In the genomic region with DNA sequence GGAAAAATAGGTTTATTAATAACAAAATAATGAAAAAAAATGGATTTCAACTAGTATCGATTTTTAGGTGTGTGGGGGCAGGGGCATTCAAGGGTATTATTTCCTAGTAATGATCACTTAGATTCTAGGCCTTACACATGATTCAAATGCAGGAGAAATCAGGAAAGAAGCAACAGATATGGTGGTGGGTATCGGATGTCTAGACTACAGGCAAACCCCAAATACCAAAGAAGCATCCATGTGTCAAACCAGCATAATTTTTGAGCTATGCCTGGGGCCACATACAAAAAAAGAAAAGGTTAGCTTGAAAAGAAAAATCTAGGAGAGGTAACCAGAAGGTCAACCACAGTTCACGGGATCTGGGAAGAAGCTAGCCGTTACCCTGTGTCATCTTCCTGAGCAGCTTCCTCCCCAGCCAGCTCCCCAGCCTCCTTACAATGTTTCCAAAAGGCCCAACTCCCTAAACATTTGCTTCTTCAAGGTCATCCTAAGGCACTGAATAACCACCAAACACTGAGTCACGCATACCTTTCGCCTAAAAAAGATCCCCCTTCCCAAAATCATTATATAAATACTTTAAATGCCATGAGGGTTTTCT, we compare ENCODE assay signal across 8 cellular contexts. TPM values are rescaled to one million over a fixed set of nuclear protein-coding genes. Genes with fewer than 3 reads are reported as not detected.
DNase-seq lines count a peak whose midpoint lies in the region; ATAC-seq and TF ChIP-seq lines count a peak whose summit lies in the region.

No MANE protein-coding gene starts in this region.

- H3K27me3 Mint-ChIP-seq in activated CD8-positive, alpha-beta T cell treated with anti-CD3 and anti-CD28 coated beads, Interleukin-2, amount 10 ng/mL, durations not matched to agents 7 days and 5 days (ENCODE audit: low read depth) = no peaks in the 10 kb centered on the region

- no peak for ATAC-seq in activated CD8-positive, alpha-beta T cell treated with anti-CD3 and anti-CD28 coated beads, Interleukin-2, amount 10 ng/mL, durations not matched to agents 7 days and 5 days
- no peak for ATAC-seq in HG03108 (IDR thresholded peaks at IDR 0.05; ENCODE audit: unreplicated experiment)
- ATAC-seq in HG03039 (IDR thresholded peaks at IDR 0.05; ENCODE audit: unreplicated experiment) = no peak

- no peaks in the 10 kb centered on the region for H3K36me3 ChIP-seq in kidney epithelial cell (ENCODE audit: control insufficient read depth, insufficient read depth, low read length)

- in situ Hi-C loops in ACHN (cut with HindIII; ENCODE audit: low pct_ligation_motif_present, low pct_unique_long_range_greater_than_20kb, low sequenced_read_pairs) = no loop called here

- CTCF ChIA-PET in activated CD8-positive, alpha-beta T cell treated with anti-CD3 and anti-CD28 coated beads, Interleukin-2, amount 10 ng/mL, durations not matched to agents 7 days and 5 days (lab: Charles Lee) = interaction anchor here (3.1 kb wide), 1 partner anchor 51 kb away, joined by 12 read pairs; no protein-coding TSS in a partner anchor

- TF ChIP-seq CTCF in kidney epithelial cell (IDR thresholded peaks at IDR 0.05; ENCODE audit: insufficient read depth, low read length, poor library complexity, severe bottlenecking) = no peak

- POLR2A ChIA-PET in activated CD8-positive, alpha-beta T cell treated with anti-CD3 and anti-CD28 coated beads, Interleukin-2, amount 10 ng/mL, durations not matched to agents 7 days and 5 days (lab: Charles Lee) = interaction anchor here (1.1 to 1.5 kb wide), 3 partner anchors 12 to 39 kb away, joined by 3 to 6 read pairs (median 5); no protein-coding TSS in a partner anchor

- peaks cover 14% of the 10 kb centered on the region for H3K36me3 Mint-ChIP-seq in activated CD8-positive, alpha-beta T cell treated with anti-CD3 and anti-CD28 coated beads, Interleukin-2, amount 10 ng/mL, durations not matched to agents 7 days and 5 days (ENCODE audit: low read depth)

- peak overlapping the region; percentile 82 for H3K4me3 ChIP-seq in kidney epithelial cell (ENCODE audit: low read depth, low read length)

- no peaks in the 10 kb centered on the region for H3K9me3 Mint-ChIP-seq in activated CD8-positive, alpha-beta T cell treated with anti-CD3 and anti-CD28 coated beads, Interleukin-2, amount 10 ng/mL, durations not matched to agents 7 days and 5 days (ENCODE audit: insufficient read depth)

- peak overlapping the region; percentile 51 for H3K27ac Mint-ChIP-seq in activated CD8-positive, alpha-beta T cell treated with anti-CD3 and anti-CD28 coated beads, Interleukin-2, amount 10 ng/mL, durations not matched to agents 7 days and 5 days

- H3K4me3 Mint-ChIP-seq in activated CD8-positive, alpha-beta T cell treated with anti-CD3 and anti-CD28 coated beads, Interleukin-2, amount 10 ng/mL, durations not matched to agents 7 days and 5 days = peak overlapping the region; percentile 98

- H3K27me3 ChIP-seq in kidney epithelial cell (ENCODE audit: control insufficient read depth, insufficient read depth, low read length) = no peaks in the 10 kb centered on the region

- DNase-seq in ACHN = peak; percentile 90
- peak; percentile 58 for DNase-seq in HK-2 (ENCODE audit: unreplicated experiment)
- no peak for DNase-seq in activated CD8-positive, alpha-beta T cell treated with anti-CD3 and anti-CD28 coated beads, Interleukin-2, amount 10 ng/mL, durations not matched to agents 7 days and 5 days
- no peak for DNase-seq in kidney epithelial cell (ENCODE audit: low read depth)
- DNase-seq in HPDE6-E6E7 (ENCODE audit: extremely low spot score) = no peak
- no peak for DNase-seq in SHP77 treated with DMSO at 0.1 percent for 48 hours (lab: John Stamatoyannopoulos, UW)

- H3K4me1 Mint-ChIP-seq in activated CD8-positive, alpha-beta T cell treated with anti-CD3 and anti-CD28 coated beads, Interleukin-2, amount 10 ng/mL, durations not matched to agents 7 days and 5 days (ENCODE audit: low read depth) = peaks cover 62% of the 10 kb centered on the region

RNA-seq across cellular contexts. Expression of gene SINHCAF, which starts 3.2 kb away (rescaled TPM):
- 10 to 100 TPM; 81.9 to 98.0 TPM for total RNA-seq in activated CD8-positive, alpha-beta T cell treated with anti-CD3 and anti-CD28 coated beads, Interleukin-2, amount 10 ng/mL, durations not matched to agents 7 days and 5 days
- 149 and 217 TPM in 2 replicates for total RNA-seq in kidney epithelial cell

Comparison
In these comparisons a context has a peak if more than half of its experiments do, and no peak if none do; other contexts are left out.
1. DNase-seq: peak in ACHN (single experiment) and HK-2 (single experiment); none in activated CD8-positive, alpha-beta T cell treated with anti-CD3 and anti-CD28 coated beads, Interleukin-2, amount 10 ng/mL, durations not matched to agents 7 days and 5 days (single experiment), kidney epithelial cell (single experiment), HPDE6-E6E7 (single experiment) and SHP77 treated with DMSO at 0.1 percent for 48 hours (single experiment).